Comparison of ENCODE assay signal across 7 cellular contexts in genomic region chr18:23134780-23135678, GRCh38. TPM values are rescaled to one million over a fixed set of nuclear protein-coding genes. Genes with fewer than 3 reads are reported as not detected.
A peak's percentile ranks its signal among the peaks of the same experiment; 100 is the strongest.
DNase-seq lines count a peak whose midpoint lies in the region; ATAC-seq and TF ChIP-seq lines count a peak whose summit lies in the region.

CABLES1 (plus strand) TSS chr18:23135485; CDS start chr18:23135763, 278 bp downstream.

- CTCF ChIA-PET in HCT116 (lab: Charles Lee), result interaction anchor here (1.0 to 1.6 kb wide), 4 partner anchors 13 to 277 kb away, joined by 3 to 7 read pairs (median 6); no protein-coding TSS in a partner anchor

- H3K27ac Mint-ChIP-seq in natural killer cell treated with Interleukin-12 subunit alpha and Interleukin-12 subunit beta and Interleukin-15 and Interleukin-18, amount 100 ng/mL, for 72 hours, result no peak within 1 kb of the TSS

- H3K9me2 ChIP-seq in HCT116 (ENCODE audit: insufficient read depth), result no peaks in the 10 kb centered on the region

- peaks cover 20 to 40% of the 10 kb centered on the region in 2 experiments for H3K4me1 ChIP-seq in HCT116 (ENCODE audit: control insufficient read depth in 1 of 2, insufficient read depth in 2 of 2, low read length in 2 of 2)

- peak within 1 kb of the TSS; percentile 74 for H3K27ac ChIP-seq in HCT116 (ENCODE audit: low read depth, low read length)

- H3K4me3 ChIP-seq in HCT116 (replicated peaks in 1 of 2; ENCODE audit: low read depth in 1 of 2, low read length in 2 of 2), result peak within 1 kb of the TSS; percentile 53 to 67
- H3K4me3 ChIP-seq in fibroblast of the aortic adventitia (ENCODE audit: low read depth, low read length), result peak within 1 kb of the TSS; percentile 71

- POLR2A ChIA-PET in HCT116 (lab: Charles Lee), result interaction anchor here (0.6 to 1.7 kb wide), 6 partner anchors 8 to 941 kb away, joined by 3 to 7 read pairs (median 4); no protein-coding TSS in a partner anchor

- TF ChIP-seq POLR2A in HCT116 (IDR thresholded peaks at IDR 0.05; ENCODE audit: borderline replicate concordance, extremely low read depth, insufficient read depth, insufficient read length), result no peak

- no peak for TF ChIP-seq RAD21 in HCT116 (IDR thresholded peaks at IDR 0.05; ENCODE audit: low read depth)

- peak within 1 kb of the TSS; percentile 52 for H3K4me3 Mint-ChIP-seq in natural killer cell treated with Interleukin-12 subunit alpha and Interleukin-12 subunit beta and Interleukin-15 and Interleukin-18, amount 100 ng/mL, for 72 hours

- peaks cover 7 to 15% of the 10 kb centered on the region in 2 donors for H3K4me1 Mint-ChIP-seq in natural killer cell treated with Interleukin-12 subunit alpha and Interleukin-12 subunit beta and Interleukin-15 and Interleukin-18, amount 100 ng/mL, for 72 hours (ENCODE audit: low read depth in 2 of 2)

- H3K4me2 ChIP-seq in HCT116 (ENCODE audit: low read length), result peak within 1 kb of the TSS; percentile 96

- H3K79me2 ChIP-seq in HCT116 (ENCODE audit: insufficient read depth, low read length), result peaks cover 5% of the 10 kb centered on the region; the same call in 1 of the 2 replicates

- H2AFZ ChIP-seq in HCT116 (ENCODE audit: low read depth, low read length, poor library complexity, severe bottlenecking), result peak within 1 kb of the TSS; percentile 35

- RAD21 ChIA-PET in HCT116 (lab: Charles Lee; ENCODE audit: low non-redundant PET in 1 of 2, low total read pairs in 2 of 2, uncharacterized antibody in 2 of 2, unreplicated experiment in 2 of 2), result interaction anchor here in 1 of 2 experiments (0.9 kb wide), 1 partner anchor 277 kb away, joined by 3 read pairs; no protein-coding TSS in a partner anchor

- H3K9ac ChIP-seq in HCT116 (ENCODE audit: low read length), result peak within 1 kb of the TSS; percentile 71

- TF ChIP-seq CTCF in HCT116 (IDR thresholded peaks at IDR 0.05 in 2 of 3, conservative IDR thresholded peaks at IDR 0.05 in 1 of 3; ENCODE audit: borderline replicate concordance in 1 of 3, insufficient read depth in 1 of 3, low read depth in 2 of 3, low read length in 2 of 3) (no peak), fibroblast of the aortic adventitia (IDR thresholded peaks at IDR 0.05; ENCODE audit: insufficient read depth, low read length) (no peak)

- H3K27me3 Mint-ChIP-seq in natural killer cell treated with Interleukin-12 subunit alpha and Interleukin-12 subunit beta and Interleukin-15 and Interleukin-18, amount 100 ng/mL, for 72 hours, result peaks cover 14 to 38% of the 10 kb centered on the region in 2 donors

- intact Hi-C loops in HCT116 (cut with micrococcal nuclease), result loop anchor here (5.0 kb wide), 2 partner anchors 338 to 367 kb away; partner anchors contain the start of gene RMC1

- H3K36me3 Mint-ChIP-seq in natural killer cell treated with Interleukin-12 subunit alpha and Interleukin-12 subunit beta and Interleukin-15 and Interleukin-18, amount 100 ng/mL, for 72 hours, result no peaks in the 10 kb centered on the region

- no peaks in the 10 kb centered on the region for H4K20me1 ChIP-seq in HCT116 (ENCODE audit: insufficient read depth)

- H3K9me3 Mint-ChIP-seq in natural killer cell treated with Interleukin-12 subunit alpha and Interleukin-12 subunit beta and Interleukin-15 and Interleukin-18, amount 100 ng/mL, for 72 hours, result no peaks in the 10 kb centered on the region

- no peaks in the 10 kb centered on the region for H3K27me3 ChIP-seq in HCT116 (ENCODE audit: insufficient read depth, low read length)

- no TSS peak for BruUV-seq in HCT116 (replicated peaks; lab: Mats Ljungman, UMichigan)

- peak; percentile 38 for ATAC-seq in HCT116
- ATAC-seq in natural killer cell treated with Interleukin-12 subunit alpha and Interleukin-12 subunit beta and Interleukin-15 and Interleukin-18, amount 100 ng/mL, for 72 hours, result peak in 1 of 2 donors; percentile 15

- peak; percentile 79 for DNase-seq in GF-D8 (lab: John Stamatoyannopoulos, UW)
- DNase-seq in HCT116 (ENCODE audit: low read depth, low spot score), result no peak
- peak; percentile 43 for DNase-seq in NCI-H226
- DNase-seq in activated T-cell treated with anti-CD3 and anti-CD28 coated beads, Interleukin-2, amount 50 U/mL, for 48 hours, result peak; percentile 57 to 61
- peak; percentile 63 for DNase-seq in fibroblast of the aortic adventitia (ENCODE audit: low read depth)
- DNase-seq in natural killer cell treated with Interleukin-12 subunit alpha and Interleukin-12 subunit beta and Interleukin-15 and Interleukin-18, amount 100 ng/mL, for 72 hours (ENCODE audit: low spot score), result no peak
- DNase-seq in ureter (ENCODE audit: low spot score), result peak; percentile 58

- no peaks in the 10 kb centered on the region for H3K9me3 ChIP-seq in HCT116 (ENCODE audit: control insufficient read depth in 1 of 2, insufficient read depth in 1 of 2, low read depth in 1 of 2, low read length in 2 of 2)

- no peaks in the 10 kb centered on the region for H3K36me3 ChIP-seq in HCT116 (ENCODE audit: control insufficient read depth in 1 of 2, insufficient read depth in 2 of 2, low read length in 2 of 2)

TF ChIP-seq in HCT116, 20 proteins besides CTCF, POLR2A, EP300 and RAD21:
- no peak for TF ChIP-seq ZNF274 (IDR thresholded peaks at IDR 0.05; ENCODE audit: low read depth, low read length)
- no peak for TF ChIP-seq FOSL1 (IDR thresholded peaks at IDR 0.05; ENCODE audit: low read depth)
- TF ChIP-seq SP1 (IDR thresholded peaks at IDR 0.05; ENCODE audit: low read depth), result no peak
- no peak for TF ChIP-seq REST (IDR thresholded peaks at IDR 0.05; ENCODE audit: low read depth)
- TF ChIP-seq ELF1 (IDR thresholded peaks at IDR 0.05; ENCODE audit: borderline replicate concordance, low read depth), result no peak
- no peak for TF ChIP-seq JUND (IDR thresholded peaks at IDR 0.05)
- no peak for TF ChIP-seq ZBTB33 (IDR thresholded peaks at IDR 0.05; ENCODE audit: extremely low read depth, insufficient replicate concordance, low read length)
- TF ChIP-seq YY1 (IDR thresholded peaks at IDR 0.05; ENCODE audit: extremely low read depth, insufficient replicate concordance, low read depth, low read length), result no peak
- no peak for TF ChIP-seq EGR1 (IDR thresholded peaks at IDR 0.05; ENCODE audit: low read depth)
- TF ChIP-seq ATF3 (IDR thresholded peaks at IDR 0.05), result no peak
- TF ChIP-seq SRF (IDR thresholded peaks at IDR 0.05; ENCODE audit: low read depth), result no peak
- no peak for TF ChIP-seq EZH2 (IDR thresholded peaks at IDR 0.05)
- no peak for TF ChIP-seq CEBPB (IDR thresholded peaks at IDR 0.05; ENCODE audit: low read depth)
- no peak for TF ChIP-seq EZH2phosphoT487 (IDR thresholded peaks at IDR 0.05; ENCODE audit: borderline replicate concordance)
- no peak for TF ChIP-seq POLR2AphosphoS5 (IDR thresholded peaks at IDR 0.05; ENCODE audit: low read depth, low read length)
- no peak for TF ChIP-seq SIN3A (IDR thresholded peaks at IDR 0.05; ENCODE audit: low read depth)
- no peak; the same call in 1 of the 2 replicates for TF ChIP-seq ZFX (IDR thresholded peaks at IDR 0.05)
- no peak for TF ChIP-seq CBX3 (IDR thresholded peaks at IDR 0.05; ENCODE audit: low read depth)

RNA-seq across cellular contexts. Expression of gene CABLES1, which starts in this region (rescaled TPM):
- total RNA-seq in HCT116 (2021; ENCODE audit: unreplicated experiment), result 7.7 TPM
- 4.1 and 4.9 TPM in 2 replicates for polyA plus RNA-seq in HCT116 (2012)
- 7.4 and 19.2 TPM in 2 replicates for total RNA-seq in fibroblast of the aortic adventitia (ENCODE audit: low replicate concordance)
- total RNA-seq in natural killer cell treated with Interleukin-12 subunit alpha and Interleukin-12 subunit beta and Interleukin-15 and Interleukin-18, amount 100 ng/mL, for 72 hours, result under 1 TPM in 1 of 2 donors, not detected in 1; 0.39 TPM
- 8.1 TPM for total RNA-seq in ureter

Comparison
In these comparisons a context has a peak if more than half of its experiments do, and no peak if none do; other contexts are left out.
1. DNase-seq: peak in GF-D8 (single experiment), NCI-H226 (single experiment), activated T-cell treated with anti-CD3 and anti-CD28 coated beads, Interleukin-2, amount 50 U/mL, for 48 hours (2 of 2), fibroblast of the aortic adventitia (single experiment) and ureter (single experiment); none in HCT116 (single experiment) and natural killer cell treated with Interleukin-12 subunit alpha and Interleukin-12 subunit beta and Interleukin-15 and Interleukin-18, amount 100 ng/mL, for 72 hours (single experiment).